In the genomic region with DNA sequence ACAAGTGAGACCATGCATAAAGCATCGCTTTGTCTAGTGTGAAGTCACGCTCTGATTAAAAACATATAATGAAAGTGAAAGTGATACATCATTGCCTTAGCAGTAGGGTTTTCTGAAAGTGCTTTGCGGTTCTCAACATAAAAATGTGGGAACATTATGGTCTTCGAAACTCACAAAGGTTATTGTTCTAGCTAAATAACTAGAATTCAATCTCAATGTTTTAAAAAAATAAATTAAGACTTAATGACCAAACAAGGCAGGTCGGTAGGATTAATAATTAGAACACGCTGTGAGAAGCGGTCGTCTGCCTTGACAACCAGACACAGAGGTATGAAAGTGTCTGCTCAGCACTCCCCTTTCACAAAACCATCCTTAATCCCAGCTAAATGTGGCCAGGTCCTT, we compare ENCODE assay signal across 1 cellular context.
A peak's percentile ranks its signal among the peaks of the same experiment; 100 is the strongest.
TF ChIP-seq lines count a peak whose summit lies in the region.

No MANE protein-coding gene starts in this region.

TF ChIP-seq in GM12878, 131 proteins besides CTCF, POLR2A, EP300 and RAD21 (continues in another document):
- no peak for TF ChIP-seq TCF3 (IDR thresholded peaks at IDR 0.05; ENCODE audit: borderline replicate concordance, insufficient read depth, low read depth, low read length)
- TF ChIP-seq IKZF1 (conservative IDR thresholded peaks at IDR 0.05) = peak; percentile 34; the same call in 1 of the 2 replicates
- TF ChIP-seq CBX3 (IDR thresholded peaks at IDR 0.05; ENCODE audit: borderline replicate concordance, low read depth) = no peak
- no peak for TF ChIP-seq GATAD2B (conservative IDR thresholded peaks at IDR 0.05; ENCODE audit: low read depth)
- no peak for TF ChIP-seq CHD2 (IDR thresholded peaks at IDR 0.05; ENCODE audit: borderline replicate concordance, low read depth, low read length)
- TF ChIP-seq MEF2A (IDR thresholded peaks at IDR 0.05; ENCODE audit: insufficient read depth, low read depth, low read length) = no peak
- TF ChIP-seq ZNF384 (IDR thresholded peaks at IDR 0.05; ENCODE audit: borderline replicate concordance, low read depth, low read length) = no peak; the same call in 1 of the 2 replicates
- TF ChIP-seq, protein P1, sequence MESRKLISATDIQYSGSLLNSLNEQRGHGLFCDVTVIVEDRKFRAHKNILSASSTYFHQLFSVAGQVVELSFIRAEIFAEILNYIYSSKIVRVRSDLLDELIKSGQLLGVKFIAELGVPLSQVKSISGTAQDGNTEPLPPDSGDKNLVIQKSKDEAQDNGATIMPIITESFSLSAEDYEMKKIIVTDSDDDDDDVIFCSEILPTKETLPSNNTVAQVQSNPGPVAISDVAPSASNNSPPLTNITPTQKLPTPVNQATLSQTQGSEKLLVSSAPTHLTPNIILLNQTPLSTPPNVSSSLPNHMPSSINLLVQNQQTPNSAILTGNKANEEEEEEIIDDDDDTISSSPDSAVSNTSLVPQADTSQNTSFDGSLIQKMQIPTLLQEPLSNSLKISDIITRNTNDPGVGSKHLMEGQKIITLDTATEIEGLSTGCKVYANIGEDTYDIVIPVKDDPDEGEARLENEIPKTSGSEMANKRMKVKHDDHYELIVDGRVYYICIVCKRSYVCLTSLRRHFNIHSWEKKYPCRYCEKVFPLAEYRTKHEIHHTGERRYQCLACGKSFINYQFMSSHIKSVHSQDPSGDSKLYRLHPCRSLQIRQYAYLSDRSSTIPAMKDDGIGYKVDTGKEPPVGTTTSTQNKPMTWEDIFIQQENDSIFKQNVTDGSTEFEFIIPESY (IDR thresholded peaks at IDR 0.05) = no peak
- no peak for TF ChIP-seq FOXM1 (IDR thresholded peaks at IDR 0.05; ENCODE audit: low read depth, low read length)
- TF ChIP-seq CREB1 (IDR thresholded peaks at IDR 0.05; ENCODE audit: low read depth) = peak; percentile 50; the same call in 1 of the 2 replicates
- TF ChIP-seq EED (IDR thresholded peaks at IDR 0.05; ENCODE audit: low read depth) = no peak
- no peak for TF ChIP-seq ZNF622 (IDR thresholded peaks at IDR 0.05)
- TF ChIP-seq, protein P2, sequence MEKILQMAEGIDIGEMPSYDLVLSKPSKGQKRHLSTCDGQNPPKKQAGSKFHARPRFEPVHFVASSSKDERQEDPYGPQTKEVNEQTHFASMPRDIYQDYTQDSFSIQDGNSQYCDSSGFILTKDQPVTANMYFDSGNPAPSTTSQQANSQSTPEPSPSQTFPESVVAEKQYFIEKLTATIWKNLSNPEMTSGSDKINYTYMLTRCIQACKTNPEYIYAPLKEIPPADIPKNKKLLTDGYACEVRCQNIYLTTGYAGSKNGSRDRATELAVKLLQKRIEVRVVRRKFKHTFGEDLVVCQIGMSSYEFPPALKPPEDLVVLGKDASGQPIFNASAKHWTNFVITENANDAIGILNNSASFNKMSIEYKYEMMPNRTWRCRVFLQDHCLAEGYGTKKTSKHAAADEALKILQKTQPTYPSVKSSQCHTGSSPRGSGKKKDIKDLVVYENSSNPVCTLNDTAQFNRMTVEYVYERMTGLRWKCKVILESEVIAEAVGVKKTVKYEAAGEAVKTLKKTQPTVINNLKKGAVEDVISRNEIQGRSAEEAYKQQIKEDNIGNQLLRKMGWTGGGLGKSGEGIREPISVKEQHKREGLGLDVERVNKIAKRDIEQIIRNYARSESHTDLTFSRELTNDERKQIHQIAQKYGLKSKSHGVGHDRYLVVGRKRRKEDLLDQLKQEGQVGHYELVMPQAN (conservative IDR thresholded peaks at IDR 0.05) = no peak
- no peak for TF ChIP-seq SMAD1 (IDR thresholded peaks at IDR 0.05; ENCODE audit: low read depth, partially characterized antibody)
- TF ChIP-seq HDGF (IDR thresholded peaks at IDR 0.05) = no peak
- TF ChIP-seq KDM1A (IDR thresholded peaks at IDR 0.05; ENCODE audit: borderline replicate concordance) = no peak
- TF ChIP-seq EZH2 (IDR thresholded peaks at IDR 0.05; ENCODE audit: borderline replicate concordance, control insufficient read depth, low read depth, low read length) = no peak
- TF ChIP-seq, protein P3, sequence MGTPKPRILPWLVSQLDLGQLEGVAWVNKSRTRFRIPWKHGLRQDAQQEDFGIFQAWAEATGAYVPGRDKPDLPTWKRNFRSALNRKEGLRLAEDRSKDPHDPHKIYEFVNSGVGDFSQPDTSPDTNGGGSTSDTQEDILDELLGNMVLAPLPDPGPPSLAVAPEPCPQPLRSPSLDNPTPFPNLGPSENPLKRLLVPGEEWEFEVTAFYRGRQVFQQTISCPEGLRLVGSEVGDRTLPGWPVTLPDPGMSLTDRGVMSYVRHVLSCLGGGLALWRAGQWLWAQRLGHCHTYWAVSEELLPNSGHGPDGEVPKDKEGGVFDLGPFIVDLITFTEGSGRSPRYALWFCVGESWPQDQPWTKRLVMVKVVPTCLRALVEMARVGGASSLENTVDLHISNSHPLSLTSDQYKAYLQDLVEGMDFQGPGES (IDR thresholded peaks at IDR 0.05) = no peak
- peak; percentile 61; the same call in 1 of the 2 replicates for TF ChIP-seq PAX5 (IDR thresholded peaks at IDR 0.05; ENCODE audit: borderline replicate concordance, low read depth, low read length)
- TF ChIP-seq FOXK2 (IDR thresholded peaks at IDR 0.05) = no peak
- TF ChIP-seq, protein P4, sequence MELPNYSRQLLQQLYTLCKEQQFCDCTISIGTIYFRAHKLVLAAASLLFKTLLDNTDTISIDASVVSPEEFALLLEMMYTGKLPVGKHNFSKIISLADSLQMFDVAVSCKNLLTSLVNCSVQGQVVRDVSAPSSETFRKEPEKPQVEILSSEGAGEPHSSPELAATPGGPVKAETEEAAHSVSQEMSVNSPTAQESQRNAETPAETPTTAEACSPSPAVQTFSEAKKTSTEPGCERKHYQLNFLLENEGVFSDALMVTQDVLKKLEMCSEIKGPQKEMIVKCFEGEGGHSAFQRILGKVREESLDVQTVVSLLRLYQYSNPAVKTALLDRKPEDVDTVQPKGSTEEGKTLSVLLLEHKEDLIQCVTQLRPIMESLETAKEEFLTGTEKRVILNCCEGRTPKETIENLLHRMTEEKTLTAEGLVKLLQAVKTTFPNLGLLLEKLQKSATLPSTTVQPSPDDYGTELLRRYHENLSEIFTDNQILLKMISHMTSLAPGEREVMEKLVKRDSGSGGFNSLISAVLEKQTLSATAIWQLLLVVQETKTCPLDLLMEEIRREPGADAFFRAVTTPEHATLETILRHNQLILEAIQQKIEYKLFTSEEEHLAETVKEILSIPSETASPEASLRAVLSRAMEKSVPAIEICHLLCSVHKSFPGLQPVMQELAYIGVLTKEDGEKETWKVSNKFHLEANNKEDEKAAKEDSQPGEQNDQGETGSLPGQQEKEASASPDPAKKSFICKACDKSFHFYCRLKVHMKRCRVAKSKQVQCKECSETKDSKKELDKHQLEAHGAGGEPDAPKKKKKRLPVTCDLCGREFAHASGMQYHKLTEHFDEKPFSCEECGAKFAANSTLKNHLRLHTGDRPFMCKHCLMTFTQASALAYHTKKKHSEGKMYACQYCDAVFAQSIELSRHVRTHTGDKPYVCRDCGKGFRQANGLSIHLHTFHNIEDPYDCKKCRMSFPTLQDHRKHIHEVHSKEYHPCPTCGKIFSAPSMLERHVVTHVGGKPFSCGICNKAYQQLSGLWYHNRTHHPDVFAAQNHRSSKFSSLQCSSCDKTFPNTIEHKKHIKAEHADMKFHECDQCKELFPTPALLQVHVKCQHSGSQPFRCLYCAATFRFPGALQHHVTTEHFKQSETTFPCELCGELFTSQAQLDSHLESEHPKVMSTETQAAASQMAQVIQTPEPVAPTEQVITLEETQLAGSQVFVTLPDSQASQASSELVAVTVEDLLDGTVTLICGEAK (IDR thresholded peaks at IDR 0.05; ENCODE audit: borderline replicate concordance) = no peak
- TF ChIP-seq, protein P5, sequence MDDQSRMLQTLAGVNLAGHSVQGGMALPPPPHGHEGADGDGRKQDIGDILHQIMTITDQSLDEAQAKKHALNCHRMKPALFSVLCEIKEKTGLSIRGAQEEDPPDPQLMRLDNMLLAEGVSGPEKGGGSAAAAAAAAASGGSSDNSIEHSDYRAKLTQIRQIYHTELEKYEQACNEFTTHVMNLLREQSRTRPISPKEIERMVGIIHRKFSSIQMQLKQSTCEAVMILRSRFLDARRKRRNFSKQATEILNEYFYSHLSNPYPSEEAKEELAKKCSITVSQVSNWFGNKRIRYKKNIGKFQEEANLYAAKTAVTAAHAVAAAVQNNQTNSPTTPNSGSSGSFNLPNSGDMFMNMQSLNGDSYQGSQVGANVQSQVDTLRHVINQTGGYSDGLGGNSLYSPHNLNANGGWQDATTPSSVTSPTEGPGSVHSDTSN (IDR thresholded peaks at IDR 0.05; ENCODE audit: insufficient replicate concordance, low read depth, low read length) = no peak
- no peak for TF ChIP-seq WRNIP1 (IDR thresholded peaks at IDR 0.05; ENCODE audit: borderline replicate concordance, low read depth, low read length)
- TF ChIP-seq ZSCAN29 (IDR thresholded peaks at IDR 0.05) = no peak
- TF ChIP-seq SUPT20H (IDR thresholded peaks at IDR 0.05; ENCODE audit: borderline replicate concordance, control insufficient read depth, low read depth, low read length) = no peak
- TF ChIP-seq, protein P6, sequence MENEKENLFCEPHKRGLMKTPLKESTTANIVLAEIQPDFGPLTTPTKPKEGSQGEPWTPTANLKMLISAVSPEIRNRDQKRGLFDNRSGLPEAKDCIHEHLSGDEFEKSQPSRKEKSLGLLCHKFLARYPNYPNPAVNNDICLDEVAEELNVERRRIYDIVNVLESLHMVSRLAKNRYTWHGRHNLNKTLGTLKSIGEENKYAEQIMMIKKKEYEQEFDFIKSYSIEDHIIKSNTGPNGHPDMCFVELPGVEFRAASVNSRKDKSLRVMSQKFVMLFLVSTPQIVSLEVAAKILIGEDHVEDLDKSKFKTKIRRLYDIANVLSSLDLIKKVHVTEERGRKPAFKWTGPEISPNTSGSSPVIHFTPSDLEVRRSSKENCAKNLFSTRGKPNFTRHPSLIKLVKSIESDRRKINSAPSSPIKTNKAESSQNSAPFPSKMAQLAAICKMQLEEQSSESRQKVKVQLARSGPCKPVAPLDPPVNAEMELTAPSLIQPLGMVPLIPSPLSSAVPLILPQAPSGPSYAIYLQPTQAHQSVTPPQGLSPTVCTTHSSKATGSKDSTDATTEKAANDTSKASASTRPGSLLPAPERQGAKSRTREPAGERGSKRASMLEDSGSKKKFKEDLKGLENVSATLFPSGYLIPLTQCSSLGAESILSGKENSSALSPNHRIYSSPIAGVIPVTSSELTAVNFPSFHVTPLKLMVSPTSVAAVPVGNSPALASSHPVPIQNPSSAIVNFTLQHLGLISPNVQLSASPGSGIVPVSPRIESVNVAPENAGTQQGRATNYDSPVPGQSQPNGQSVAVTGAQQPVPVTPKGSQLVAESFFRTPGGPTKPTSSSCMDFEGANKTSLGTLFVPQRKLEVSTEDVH (IDR thresholded peaks at IDR 0.05; ENCODE audit: low read depth, partially characterized antibody) = no peak
- TF ChIP-seq, protein P7, sequence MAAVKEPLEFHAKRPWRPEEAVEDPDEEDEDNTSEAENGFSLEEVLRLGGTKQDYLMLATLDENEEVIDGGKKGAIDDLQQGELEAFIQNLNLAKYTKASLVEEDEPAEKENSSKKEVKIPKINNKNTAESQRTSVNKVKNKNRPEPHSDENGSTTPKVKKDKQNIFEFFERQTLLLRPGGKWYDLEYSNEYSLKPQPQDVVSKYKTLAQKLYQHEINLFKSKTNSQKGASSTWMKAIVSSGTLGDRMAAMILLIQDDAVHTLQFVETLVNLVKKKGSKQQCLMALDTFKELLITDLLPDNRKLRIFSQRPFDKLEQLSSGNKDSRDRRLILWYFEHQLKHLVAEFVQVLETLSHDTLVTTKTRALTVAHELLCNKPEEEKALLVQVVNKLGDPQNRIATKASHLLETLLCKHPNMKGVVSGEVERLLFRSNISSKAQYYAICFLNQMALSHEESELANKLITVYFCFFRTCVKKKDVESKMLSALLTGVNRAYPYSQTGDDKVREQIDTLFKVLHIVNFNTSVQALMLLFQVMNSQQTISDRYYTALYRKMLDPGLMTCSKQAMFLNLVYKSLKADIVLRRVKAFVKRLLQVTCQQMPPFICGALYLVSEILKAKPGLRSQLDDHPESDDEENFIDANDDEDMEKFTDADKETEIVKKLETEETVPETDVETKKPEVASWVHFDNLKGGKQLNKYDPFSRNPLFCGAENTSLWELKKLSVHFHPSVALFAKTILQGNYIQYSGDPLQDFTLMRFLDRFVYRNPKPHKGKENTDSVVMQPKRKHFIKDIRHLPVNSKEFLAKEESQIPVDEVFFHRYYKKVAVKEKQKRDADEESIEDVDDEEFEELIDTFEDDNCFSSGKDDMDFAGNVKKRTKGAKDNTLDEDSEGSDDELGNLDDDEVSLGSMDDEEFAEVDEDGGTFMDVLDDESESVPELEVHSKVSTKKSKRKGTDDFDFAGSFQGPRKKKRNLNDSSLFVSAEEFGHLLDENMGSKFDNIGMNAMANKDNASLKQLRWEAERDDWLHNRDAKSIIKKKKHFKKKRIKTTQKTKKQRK (IDR thresholded peaks at IDR 0.05; ENCODE audit: low read depth, low read length) = no peak
- no peak for TF ChIP-seq BACH1 (IDR thresholded peaks at IDR 0.05; ENCODE audit: borderline replicate concordance)
- TF ChIP-seq SMAD5 (IDR thresholded peaks at IDR 0.05; ENCODE audit: low read depth) = no peak
- TF ChIP-seq SIN3A (IDR thresholded peaks at IDR 0.05; ENCODE audit: low read depth, low read length) = no peak
- TF ChIP-seq CHD1 (IDR thresholded peaks at IDR 0.05; ENCODE audit: low read depth, low read length) = no peak
- TF ChIP-seq JUNB (IDR thresholded peaks at IDR 0.05) = peak; percentile 66
- TF ChIP-seq RBBP5 (conservative IDR thresholded peaks at IDR 0.05) = no peak
- TF ChIP-seq BCL11A (IDR thresholded peaks at IDR 0.05; ENCODE audit: low read depth, low read length) = peak; percentile 48; the same call in 1 of the 2 replicates
- no peak for TF ChIP-seq MYB (IDR thresholded peaks at IDR 0.05; ENCODE audit: borderline replicate concordance, low read depth, low read length)
- TF ChIP-seq MTA2 (IDR thresholded peaks at IDR 0.05; ENCODE audit: low read depth) = peak; percentile 88
- no peak for TF ChIP-seq TCF12 (IDR thresholded peaks at IDR 0.05; ENCODE audit: low read depth, low read length)
- no peak for TF ChIP-seq GABPA (IDR thresholded peaks at IDR 0.05; ENCODE audit: low read depth)
- TF ChIP-seq, protein P8, sequence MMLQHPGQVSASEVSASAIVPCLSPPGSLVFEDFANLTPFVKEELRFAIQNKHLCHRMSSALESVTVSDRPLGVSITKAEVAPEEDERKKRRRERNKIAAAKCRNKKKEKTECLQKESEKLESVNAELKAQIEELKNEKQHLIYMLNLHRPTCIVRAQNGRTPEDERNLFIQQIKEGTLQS (IDR thresholded peaks at IDR 0.05; ENCODE audit: borderline replicate concordance, extremely low read depth, low read depth, low read length) = no peak
- no peak for TF ChIP-seq ZNF274 (IDR thresholded peaks at IDR 0.05; ENCODE audit: insufficient read depth, insufficient read length)
- no peak for TF ChIP-seq PML (IDR thresholded peaks at IDR 0.05; ENCODE audit: low read length)
- TF ChIP-seq, protein P9, sequence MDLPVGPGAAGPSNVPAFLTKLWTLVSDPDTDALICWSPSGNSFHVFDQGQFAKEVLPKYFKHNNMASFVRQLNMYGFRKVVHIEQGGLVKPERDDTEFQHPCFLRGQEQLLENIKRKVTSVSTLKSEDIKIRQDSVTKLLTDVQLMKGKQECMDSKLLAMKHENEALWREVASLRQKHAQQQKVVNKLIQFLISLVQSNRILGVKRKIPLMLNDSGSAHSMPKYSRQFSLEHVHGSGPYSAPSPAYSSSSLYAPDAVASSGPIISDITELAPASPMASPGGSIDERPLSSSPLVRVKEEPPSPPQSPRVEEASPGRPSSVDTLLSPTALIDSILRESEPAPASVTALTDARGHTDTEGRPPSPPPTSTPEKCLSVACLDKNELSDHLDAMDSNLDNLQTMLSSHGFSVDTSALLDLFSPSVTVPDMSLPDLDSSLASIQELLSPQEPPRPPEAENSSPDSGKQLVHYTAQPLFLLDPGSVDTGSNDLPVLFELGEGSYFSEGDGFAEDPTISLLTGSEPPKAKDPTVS (IDR thresholded peaks at IDR 0.05; ENCODE audit: low read depth, low read length) = no peak
- no peak for TF ChIP-seq NR2C1 (IDR thresholded peaks at IDR 0.05)
- no peak for TF ChIP-seq NR2C2 (IDR thresholded peaks at IDR 0.05; ENCODE audit: borderline replicate concordance, control insufficient read depth, insufficient read length, low read depth)
